1 cellular context compared by ENCODE assay signal in the genomic region with DNA sequence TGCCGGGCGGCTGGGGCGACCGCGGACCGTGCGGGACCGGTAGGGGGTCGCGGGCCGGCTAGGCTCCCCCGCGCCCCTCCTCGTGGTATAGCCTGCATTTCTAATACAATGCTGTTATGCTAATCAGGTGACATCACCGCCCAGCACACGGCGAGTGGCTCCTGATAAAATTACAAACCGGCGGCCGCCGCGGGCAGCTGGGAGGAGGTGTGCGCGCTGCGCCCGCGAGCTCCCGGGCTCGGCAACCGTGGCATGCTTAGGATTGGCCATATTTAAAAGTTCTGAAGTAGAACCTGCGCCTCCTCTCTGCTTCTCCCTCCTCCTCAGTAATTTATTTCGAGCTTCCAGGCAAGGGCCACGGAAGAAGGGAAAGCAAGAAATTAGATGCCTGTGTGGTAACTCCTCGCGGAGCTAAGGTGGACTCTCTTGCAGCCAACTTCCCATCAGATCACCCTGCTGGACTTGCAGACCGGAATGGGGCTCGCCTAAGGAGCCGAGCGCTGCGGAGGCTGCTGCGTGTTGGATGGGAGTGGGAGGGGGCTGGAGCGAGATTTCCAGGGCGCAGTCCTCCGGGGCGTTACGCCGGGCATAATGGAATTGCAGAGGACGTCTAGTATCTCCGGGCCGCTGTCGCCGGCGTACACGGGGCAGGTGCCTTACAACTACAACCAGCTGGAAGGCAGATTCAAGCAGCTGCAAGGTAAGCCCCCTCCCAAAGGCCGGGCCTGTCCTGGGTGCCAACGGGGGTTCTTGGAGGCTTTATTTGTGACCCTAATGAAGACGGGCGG.
TF ChIP-seq lines count a peak whose summit lies in the region.

No MANE protein-coding gene starts in this region.

TF ChIP-seq in K562, 482 proteins besides CTCF, POLR2A, EP300 and RAD21 (continued from another document):
- TF ChIP-seq, protein P1, sequence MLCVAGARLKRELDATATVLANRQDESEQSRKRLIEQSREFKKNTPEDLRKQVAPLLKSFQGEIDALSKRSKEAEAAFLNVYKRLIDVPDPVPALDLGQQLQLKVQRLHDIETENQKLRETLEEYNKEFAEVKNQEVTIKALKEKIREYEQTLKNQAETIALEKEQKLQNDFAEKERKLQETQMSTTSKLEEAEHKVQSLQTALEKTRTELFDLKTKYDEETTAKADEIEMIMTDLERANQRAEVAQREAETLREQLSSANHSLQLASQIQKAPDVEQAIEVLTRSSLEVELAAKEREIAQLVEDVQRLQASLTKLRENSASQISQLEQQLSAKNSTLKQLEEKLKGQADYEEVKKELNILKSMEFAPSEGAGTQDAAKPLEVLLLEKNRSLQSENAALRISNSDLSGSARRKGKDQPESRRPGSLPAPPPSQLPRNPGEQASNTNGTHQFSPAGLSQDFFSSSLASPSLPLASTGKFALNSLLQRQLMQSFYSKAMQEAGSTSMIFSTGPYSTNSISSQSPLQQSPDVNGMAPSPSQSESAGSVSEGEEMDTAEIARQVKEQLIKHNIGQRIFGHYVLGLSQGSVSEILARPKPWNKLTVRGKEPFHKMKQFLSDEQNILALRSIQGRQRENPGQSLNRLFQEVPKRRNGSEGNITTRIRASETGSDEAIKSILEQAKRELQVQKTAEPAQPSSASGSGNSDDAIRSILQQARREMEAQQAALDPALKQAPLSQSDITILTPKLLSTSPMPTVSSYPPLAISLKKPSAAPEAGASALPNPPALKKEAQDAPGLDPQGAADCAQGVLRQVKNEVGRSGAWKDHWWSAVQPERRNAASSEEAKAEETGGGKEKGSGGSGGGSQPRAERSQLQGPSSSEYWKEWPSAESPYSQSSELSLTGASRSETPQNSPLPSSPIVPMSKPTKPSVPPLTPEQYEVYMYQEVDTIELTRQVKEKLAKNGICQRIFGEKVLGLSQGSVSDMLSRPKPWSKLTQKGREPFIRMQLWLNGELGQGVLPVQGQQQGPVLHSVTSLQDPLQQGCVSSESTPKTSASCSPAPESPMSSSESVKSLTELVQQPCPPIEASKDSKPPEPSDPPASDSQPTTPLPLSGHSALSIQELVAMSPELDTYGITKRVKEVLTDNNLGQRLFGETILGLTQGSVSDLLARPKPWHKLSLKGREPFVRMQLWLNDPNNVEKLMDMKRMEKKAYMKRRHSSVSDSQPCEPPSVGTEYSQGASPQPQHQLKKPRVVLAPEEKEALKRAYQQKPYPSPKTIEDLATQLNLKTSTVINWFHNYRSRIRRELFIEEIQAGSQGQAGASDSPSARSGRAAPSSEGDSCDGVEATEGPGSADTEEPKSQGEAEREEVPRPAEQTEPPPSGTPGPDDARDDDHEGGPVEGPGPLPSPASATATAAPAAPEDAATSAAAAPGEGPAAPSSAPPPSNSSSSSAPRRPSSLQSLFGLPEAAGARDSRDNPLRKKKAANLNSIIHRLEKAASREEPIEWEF (CRISPR knock-in tag; IDR thresholded peaks at IDR 0.05), result 0 out of 2 replicates have a peak, but pooled peaks have one; percentile 62
- TF ChIP-seq TFAM (CRISPR knock-in tag; conservative IDR thresholded peaks at IDR 0.05) (no peak), MECOM (CRISPR knock-in tag; IDR thresholded peaks at IDR 0.05) (peak; percentile 46; the same call in 1 of the 2 replicates), ASH1L (IDR thresholded peaks at IDR 0.05; ENCODE audit: borderline replicate concordance, low read depth, partially characterized antibody) (no peak), SUPT5H (IDR thresholded peaks at IDR 0.05) (peak; percentile 53), ZNF707 (CRISPR knock-in tag; conservative IDR thresholded peaks at IDR 0.05) (no peak), TAF15 (IDR thresholded peaks at IDR 0.05; ENCODE audit: low read depth, low read length) (no peak), POLR3A (IDR thresholded peaks at IDR 0.05; ENCODE audit: borderline replicate concordance, extremely low read depth, insufficient read depth, insufficient read length) (no peak), HNRNPUL1 (IDR thresholded peaks at IDR 0.05; ENCODE audit: low read length) (no peak), BMI1 (IDR thresholded peaks at IDR 0.05; ENCODE audit: low read length) (no peak), ZNF778 (CRISPR knock-in tag; IDR thresholded peaks at IDR 0.05) (no peak), SREBF2 (CRISPR knock-in tag; IDR thresholded peaks at IDR 0.05) (no peak), CHCHD3 (CRISPR knock-in tag; IDR thresholded peaks at IDR 0.05) (no peak), HDAC8 (tag; IDR thresholded peaks at IDR 0.05) (no peak), PTBP1 (IDR thresholded peaks at IDR 0.05; ENCODE audit: low read depth, low read length) (no peak), ZKSCAN8 (CRISPR knock-in tag; IDR thresholded peaks at IDR 0.05) (no peak), FOXM1 (IDR thresholded peaks at IDR 0.05; ENCODE audit: low read depth) (no peak), FOXM1 (CRISPR knock-in tag; IDR thresholded peaks at IDR 0.05; ENCODE audit: low read depth) (no peak), DDX20 (tag; IDR thresholded peaks at IDR 0.05; ENCODE audit: low read depth) (no peak), SRSF7 (optimal IDR thresholded peaks at IDR 0.05; ENCODE audit: low read depth, low read length) (no peak), ZNF507 (tag; conservative IDR thresholded peaks at IDR 0.05) (no peak), MAFK (IDR thresholded peaks at IDR 0.05; ENCODE audit: low read length) (no peak), NFIC (IDR thresholded peaks at IDR 0.05) (no peak), DMBX1 (CRISPR knock-in tag; IDR thresholded peaks at IDR 0.05; ENCODE audit: borderline replicate concordance) (no peak)
- TF ChIP-seq, protein P2, sequence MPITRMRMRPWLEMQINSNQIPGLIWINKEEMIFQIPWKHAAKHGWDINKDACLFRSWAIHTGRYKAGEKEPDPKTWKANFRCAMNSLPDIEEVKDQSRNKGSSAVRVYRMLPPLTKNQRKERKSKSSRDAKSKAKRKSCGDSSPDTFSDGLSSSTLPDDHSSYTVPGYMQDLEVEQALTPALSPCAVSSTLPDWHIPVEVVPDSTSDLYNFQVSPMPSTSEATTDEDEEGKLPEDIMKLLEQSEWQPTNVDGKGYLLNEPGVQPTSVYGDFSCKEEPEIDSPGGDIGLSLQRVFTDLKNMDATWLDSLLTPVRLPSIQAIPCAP (CRISPR knock-in tag; IDR thresholded peaks at IDR 0.05; ENCODE audit: borderline replicate concordance), result no peak
- TF ChIP-seq, protein P3, sequence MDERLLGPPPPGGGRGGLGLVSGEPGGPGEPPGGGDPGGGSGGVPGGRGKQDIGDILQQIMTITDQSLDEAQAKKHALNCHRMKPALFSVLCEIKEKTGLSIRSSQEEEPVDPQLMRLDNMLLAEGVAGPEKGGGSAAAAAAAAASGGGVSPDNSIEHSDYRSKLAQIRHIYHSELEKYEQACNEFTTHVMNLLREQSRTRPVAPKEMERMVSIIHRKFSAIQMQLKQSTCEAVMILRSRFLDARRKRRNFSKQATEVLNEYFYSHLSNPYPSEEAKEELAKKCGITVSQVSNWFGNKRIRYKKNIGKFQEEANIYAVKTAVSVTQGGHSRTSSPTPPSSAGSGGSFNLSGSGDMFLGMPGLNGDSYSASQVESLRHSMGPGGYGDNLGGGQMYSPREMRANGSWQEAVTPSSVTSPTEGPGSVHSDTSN (CRISPR knock-in tag; IDR thresholded peaks at IDR 0.05; ENCODE audit: low read depth), result no peak
- TF ChIP-seq, protein P3 (tag; conservative IDR thresholded peaks at IDR 0.05; ENCODE audit: low read depth), result no peak
- TF ChIP-seq, protein P4, sequence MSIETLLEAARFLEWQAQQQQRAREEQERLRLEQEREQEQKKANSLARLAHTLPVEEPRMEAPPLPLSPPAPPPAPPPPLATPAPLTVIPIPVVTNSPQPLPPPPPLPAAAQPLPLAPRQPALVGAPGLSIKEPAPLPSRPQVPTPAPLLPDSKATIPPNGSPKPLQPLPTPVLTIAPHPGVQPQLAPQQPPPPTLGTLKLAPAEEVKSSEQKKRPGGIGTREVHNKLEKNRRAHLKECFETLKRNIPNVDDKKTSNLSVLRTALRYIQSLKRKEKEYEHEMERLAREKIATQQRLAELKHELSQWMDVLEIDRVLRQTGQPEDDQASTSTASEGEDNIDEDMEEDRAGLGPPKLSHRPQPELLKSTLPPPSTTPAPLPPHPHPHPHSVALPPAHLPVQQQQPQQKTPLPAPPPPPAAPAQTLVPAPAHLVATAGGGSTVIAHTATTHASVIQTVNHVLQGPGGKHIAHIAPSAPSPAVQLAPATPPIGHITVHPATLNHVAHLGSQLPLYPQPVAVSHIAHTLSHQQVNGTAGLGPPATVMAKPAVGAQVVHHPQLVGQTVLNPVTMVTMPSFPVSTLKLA (conservative IDR thresholded peaks at IDR 0.05), result peak; percentile 35 to 69; a peak in 2 of 4 replicates
- TF ChIP-seq, protein P5, sequence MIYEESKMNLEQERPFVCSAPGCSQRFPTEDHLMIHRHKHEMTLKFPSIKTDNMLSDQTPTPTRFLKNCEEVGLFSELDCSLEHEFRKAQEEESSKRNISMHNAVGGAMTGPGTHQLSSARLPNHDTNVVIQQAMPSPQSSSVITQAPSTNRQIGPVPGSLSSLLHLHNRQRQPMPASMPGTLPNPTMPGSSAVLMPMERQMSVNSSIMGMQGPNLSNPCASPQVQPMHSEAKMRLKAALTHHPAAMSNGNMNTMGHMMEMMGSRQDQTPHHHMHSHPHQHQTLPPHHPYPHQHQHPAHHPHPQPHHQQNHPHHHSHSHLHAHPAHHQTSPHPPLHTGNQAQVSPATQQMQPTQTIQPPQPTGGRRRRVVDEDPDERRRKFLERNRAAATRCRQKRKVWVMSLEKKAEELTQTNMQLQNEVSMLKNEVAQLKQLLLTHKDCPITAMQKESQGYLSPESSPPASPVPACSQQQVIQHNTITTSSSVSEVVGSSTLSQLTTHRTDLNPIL (CRISPR knock-in tag; IDR thresholded peaks at IDR 0.05), result no peak
- TF ChIP-seq, protein P6, sequence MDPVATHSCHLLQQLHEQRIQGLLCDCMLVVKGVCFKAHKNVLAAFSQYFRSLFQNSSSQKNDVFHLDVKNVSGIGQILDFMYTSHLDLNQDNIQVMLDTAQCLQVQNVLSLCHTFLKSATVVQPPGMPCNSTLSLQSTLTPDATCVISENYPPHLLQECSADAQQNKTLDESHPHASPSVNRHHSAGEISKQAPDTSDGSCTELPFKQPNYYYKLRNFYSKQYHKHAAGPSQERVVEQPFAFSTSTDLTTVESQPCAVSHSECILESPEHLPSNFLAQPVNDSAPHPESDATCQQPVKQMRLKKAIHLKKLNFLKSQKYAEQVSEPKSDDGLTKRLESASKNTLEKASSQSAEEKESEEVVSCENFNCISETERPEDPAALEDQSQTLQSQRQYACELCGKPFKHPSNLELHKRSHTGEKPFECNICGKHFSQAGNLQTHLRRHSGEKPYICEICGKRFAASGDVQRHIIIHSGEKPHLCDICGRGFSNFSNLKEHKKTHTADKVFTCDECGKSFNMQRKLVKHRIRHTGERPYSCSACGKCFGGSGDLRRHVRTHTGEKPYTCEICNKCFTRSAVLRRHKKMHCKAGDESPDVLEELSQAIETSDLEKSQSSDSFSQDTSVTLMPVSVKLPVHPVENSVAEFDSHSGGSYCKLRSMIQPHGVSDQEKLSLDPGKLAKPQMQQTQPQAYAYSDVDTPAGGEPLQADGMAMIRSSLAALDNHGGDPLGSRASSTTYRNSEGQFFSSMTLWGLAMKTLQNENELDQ (CRISPR knock-in tag; IDR thresholded peaks at IDR 0.05; ENCODE audit: borderline replicate concordance), result no peak
- TF ChIP-seq, protein P7, sequence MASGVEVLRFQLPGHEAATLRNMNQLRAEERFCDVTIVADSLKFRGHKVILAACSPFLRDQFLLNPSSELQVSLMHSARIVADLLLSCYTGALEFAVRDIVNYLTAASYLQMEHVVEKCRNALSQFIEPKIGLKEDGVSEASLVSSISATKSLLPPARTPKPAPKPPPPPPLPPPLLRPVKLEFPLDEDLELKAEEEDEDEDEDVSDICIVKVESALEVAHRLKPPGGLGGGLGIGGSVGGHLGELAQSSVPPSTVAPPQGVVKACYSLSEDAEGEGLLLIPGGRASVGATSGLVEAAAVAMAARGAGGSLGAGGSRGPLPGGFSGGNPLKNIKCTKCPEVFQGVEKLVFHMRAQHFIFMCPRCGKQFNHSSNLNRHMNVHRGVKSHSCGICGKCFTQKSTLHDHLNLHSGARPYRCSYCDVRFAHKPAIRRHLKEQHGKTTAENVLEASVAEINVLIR (CRISPR knock-in tag; IDR thresholded peaks at IDR 0.05), result no peak
